32 cellular contexts compared by ENCODE assay signal in the genomic region with DNA sequence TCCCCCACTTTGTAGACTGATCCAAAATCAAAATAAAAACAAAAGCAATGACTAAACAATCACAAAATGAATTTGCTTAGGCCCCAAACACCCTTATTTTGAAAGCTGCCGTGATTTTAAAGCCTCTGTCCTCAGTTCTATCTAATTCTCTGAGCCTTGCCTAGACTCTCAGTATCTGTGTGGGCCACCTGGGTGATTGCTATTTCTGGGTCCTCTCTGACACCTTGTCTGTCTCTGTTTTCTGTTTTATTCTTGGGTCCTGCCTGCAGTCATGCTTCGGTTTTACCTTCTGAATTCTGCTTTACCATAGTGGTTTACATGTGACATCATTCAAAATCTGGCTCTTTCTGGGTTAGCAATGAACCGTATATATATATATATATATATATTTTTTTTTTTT.
"Had no signal": no experiment of that assay in that cellular context is flagged by ENCODE, and none has a peak within 500 bp of the region (broad histone marks: within the 10 kb centered on the region; RNA-seq: fewer than 3 reads in every experiment).

No MANE protein-coding gene starts in this region.

- DNase-seq: Karpas-422, Kasumi-1, KG1, MG63, MV-4-11, NCI-H1048, NCI-H1092, NCI-H1092 treated with DMSO at 0.1 percent for 48 hours, NCI-H1105, NCI-H1105 treated with DMSO at 0.1 percent for 48 hours, NCI-H1417 treated with DMSO at 0.1 percent for 48 hours, NCI-H1436, NCI-H1436 treated with DMSO at 0.1 percent for 48 hours, NCI-H146, NCI-H1694, NCI-H1694 treated with DMSO at 0.1 percent for 48 hours, NCI-H187, NCI-H187 treated with DMSO at 0.1 percent for 48 hours, NCI-H1930, NCI-H2029, NCI-H2029 treated with DMSO at 0.1 percent for 48 hours, NCI-H2081 treated with DMSO at 0.1 percent for 48 hours, NCI-H2107, NCI-H2171, NCI-H2171 treated with DMSO at 0.1 percent for 48 hours, NCI-H2227 treated with DMSO at 0.1 percent for 48 hours, NCI-H226, NCI-H345, NCI-H446, NCI-H446 treated with DMSO at 0.1 percent for 48 hours, NCI-H510A had no signal

- H3K9me3 ChIP-seq: MG63 had no signal

- H3K9ac ChIP-seq: KMS-11 had no signal

- H3K4me3 ChIP-seq: MG63 had no signal

- H3K27me3 ChIP-seq: MG63 had no signal

- H3K27ac ChIP-seq: KMS-11 had no signal

- H3K4me2 ChIP-seq: KMS-11 had no signal

- H3K36me3 ChIP-seq: MG63 had no signal
